Comparison of ENCODE assay signal across 1 cellular context in genomic region chr15:40873625-40874561, GRCh38.
TF ChIP-seq lines count a peak whose summit lies in the region.

RHOV (minus strand) TSS chr15:40874234; CDS start chr15:40874139, 95 bp downstream.

TF ChIP-seq in K562, 482 proteins besides CTCF, POLR2A, EP300 and RAD21 (continued from another document and continues in another):
- TF ChIP-seq ZNF512 (tag; IDR thresholded peaks at IDR 0.05) (no peak), ZBTB17 (CRISPR knock-in tag; IDR thresholded peaks at IDR 0.05) (no peak), ZNF263 (CRISPR knock-in tag; IDR thresholded peaks at IDR 0.05; ENCODE audit: borderline replicate concordance) (no peak), NFE2L1 (tag; IDR thresholded peaks at IDR 0.05; ENCODE audit: borderline replicate concordance, low read depth) (no peak), NR3C1 (CRISPR knock-in tag; IDR thresholded peaks at IDR 0.05) (no peak), WHSC1 (IDR thresholded peaks at IDR 0.05; ENCODE audit: low read length) (no peak), ID3 (CRISPR knock-in tag; IDR thresholded peaks at IDR 0.05) (no peak), ID3 (tag; IDR thresholded peaks at IDR 0.05) (no peak), RBM17 (IDR thresholded peaks at IDR 0.05; ENCODE audit: borderline replicate concordance, low read depth, low read length) (no peak), ZKSCAN3 (CRISPR knock-in tag; IDR thresholded peaks at IDR 0.05) (no peak), ZBED1 (IDR thresholded peaks at IDR 0.05) (no peak), CUX1 (CRISPR knock-in tag; IDR thresholded peaks at IDR 0.05) (no peak), ATF1 (CRISPR knock-in tag; IDR thresholded peaks at IDR 0.05) (no peak), ATF1 (tag; IDR thresholded peaks at IDR 0.05) (peak; percentile 38), TFAP4 (CRISPR knock-in tag; IDR thresholded peaks at IDR 0.05; ENCODE audit: borderline replicate concordance) (peak; percentile 53), CXXC5 (CRISPR knock-in tag; IDR thresholded peaks at IDR 0.05) (peak; percentile 68), HEY1 (CRISPR knock-in tag; IDR thresholded peaks at IDR 0.05; ENCODE audit: borderline replicate concordance) (no peak), MYC (IDR thresholded peaks at IDR 0.05; ENCODE audit: low read depth, low read length) (peak; percentile 74), MYC (CRISPR knock-in tag; IDR thresholded peaks at IDR 0.05; ENCODE audit: borderline replicate concordance, low read depth) (no peak), TCFL5 (CRISPR knock-in tag; conservative IDR thresholded peaks at IDR 0.05) (no peak), E2F6 (IDR thresholded peaks at IDR 0.05; ENCODE audit: borderline replicate concordance in 1 of 2, extremely low read depth in 1 of 2, insufficient read depth in 1 of 2, insufficient read length in 1 of 2, low read depth in 1 of 2, low read length in 1 of 2, poor library complexity in 1 of 2, severe bottlenecking in 1 of 2) (peak in 1 of 2 experiments; percentile 87), KHSRP (IDR thresholded peaks at IDR 0.05) (no peak), POLR3A (IDR thresholded peaks at IDR 0.05; ENCODE audit: borderline replicate concordance, extremely low read depth, insufficient read depth, insufficient read length) (no peak), E2F8 (IDR thresholded peaks at IDR 0.05; ENCODE audit: low read depth, partially characterized antibody) (peak; percentile 62), UBTF (IDR thresholded peaks at IDR 0.05; ENCODE audit: borderline replicate concordance in 1 of 2, low read depth in 2 of 2, low read length in 2 of 2) (peak; percentile 79 to 80; a peak in 2 of 4 replicates), ZNF408 (CRISPR knock-in tag; IDR thresholded peaks at IDR 0.05; ENCODE audit: low read depth) (no peak), MCM5 (IDR thresholded peaks at IDR 0.05; ENCODE audit: low read depth) (no peak), ELF1 (tag; IDR thresholded peaks at IDR 0.05) (no peak), L3MBTL2 (IDR thresholded peaks at IDR 0.05) (peak; percentile 72), EZH2 (IDR thresholded peaks at IDR 0.05; ENCODE audit: borderline replicate concordance, low read depth, low read length) (no peak), HES1 (IDR thresholded peaks at IDR 0.05; ENCODE audit: low read depth) (no peak), STAT6 (CRISPR knock-in tag; IDR thresholded peaks at IDR 0.05) (no peak), AFF4 (CRISPR knock-in tag; IDR thresholded peaks at IDR 0.05) (peak; percentile 52; the same call in 1 of the 2 replicates), EGR1 (conservative IDR thresholded peaks at IDR 0.05) (peak; percentile 44), ZFP36 (IDR thresholded peaks at IDR 0.05; ENCODE audit: low read depth, low read length, partially characterized antibody) (no peak), ZNF76 (CRISPR knock-in tag; IDR thresholded peaks at IDR 0.05; ENCODE audit: borderline replicate concordance) (no peak), MXD1 (CRISPR knock-in tag; IDR thresholded peaks at IDR 0.05; ENCODE audit: borderline replicate concordance, poor library complexity, severe bottlenecking) (no peak)
